Comparison of ENCODE assay signal across 19 cellular contexts in the genomic region with DNA sequence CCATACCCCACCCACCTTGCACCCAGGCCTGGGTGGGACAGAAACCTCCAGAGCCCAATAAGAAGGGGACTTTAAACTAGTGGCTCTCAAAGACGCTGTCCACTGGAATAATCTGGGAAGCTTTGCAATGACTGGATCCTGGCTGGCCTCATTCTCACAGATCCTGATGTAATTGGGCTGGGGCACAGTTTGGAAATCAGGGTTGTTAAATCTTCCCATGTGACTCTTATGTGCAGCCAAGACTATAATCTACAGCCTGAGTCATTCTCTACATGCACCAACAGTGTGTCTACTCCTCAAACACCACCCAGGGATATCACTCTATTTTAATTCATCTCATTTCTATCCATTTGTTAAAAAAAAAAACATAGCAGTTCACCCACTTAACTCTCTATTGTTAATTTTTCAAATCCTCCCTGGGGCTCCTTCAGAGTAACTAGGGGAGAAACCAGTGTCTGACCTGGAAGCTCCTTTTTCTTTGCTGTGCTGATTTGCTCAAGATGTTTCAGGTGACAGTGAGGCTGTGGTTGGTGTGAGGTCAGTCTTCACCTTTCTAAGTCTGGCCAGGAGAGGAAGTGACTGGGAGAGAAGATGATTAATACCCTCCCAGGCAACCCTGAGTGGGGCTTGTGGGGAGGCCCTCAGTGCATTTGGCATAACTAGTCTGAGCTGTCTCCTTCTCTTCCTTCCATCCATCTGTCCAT.
DNase-seq lines count a peak whose midpoint lies in the region; ATAC-seq, FAIRE-seq and TF ChIP-seq lines count a peak whose summit lies in the region.
"Had no signal": no experiment of that assay in that cellular context is flagged by ENCODE, and none has a peak within 500 bp of the region (broad histone marks: within the 10 kb centered on the region; RNA-seq: fewer than 3 reads in every experiment).

No MANE protein-coding gene starts in this region.

- ATAC-seq in GM21723 (IDR thresholded peaks at IDR 0.05; ENCODE audit: unreplicated experiment) (peak; percentile 83), RWPE2 (ENCODE audit: low read depth) (peak; percentile 77), left lung (peak; percentile 66), HG02763 (IDR thresholded peaks at IDR 0.05; ENCODE audit: unreplicated experiment) (no peak), GM18870 (IDR thresholded peaks at IDR 0.05; ENCODE audit: unreplicated experiment) (no peak)
- ATAC-seq: mucosa of descending colon, T-helper 17 cell had no signal

- intact Hi-C loops in left lung (cut with DNase I) (no loop called here), spleen (cut with DNase I; ENCODE audit: low total_unique reads) (no loop called here)

- TF ChIP-seq CTCF in GM12864 (IDR thresholded peaks at IDR 0.05; ENCODE audit: low read depth, low read length, missing control alignments): no peak
- TF ChIP-seq CTCF in RWPE2 (IDR thresholded peaks at IDR 0.05; ENCODE audit: poor library complexity, severe bottlenecking): no peak
- no peak for TF ChIP-seq CTCF in left lung (IDR thresholded peaks at IDR 0.05)
- no peak for TF ChIP-seq CTCF in spleen (IDR thresholded peaks at IDR 0.05 in 8 of 11, conservative IDR thresholded peaks at IDR 0.05 in 3 of 11)

- no peak for TF ChIP-seq POLR2A in spleen (IDR thresholded peaks at IDR 0.05)

- H3K4me3 ChIP-seq in GM12864 (ENCODE audit: low read depth, low read length) (no peak overlapping the region), RWPE2 (ENCODE audit: severe bottlenecking) (no peak overlapping the region), left lung (no peak overlapping the region), small intestine (ENCODE audit: low read depth in 1 of 2, low read length in 2 of 2) (no peak overlapping the region), spleen (no peak overlapping the region)
- H3K4me3 ChIP-seq: mucosa of descending colon, tibial artery had no signal

- H3K27ac ChIP-seq in RWPE2 (ENCODE audit: poor library complexity, severe bottlenecking) (peak overlapping the region; percentile 29), left lung (no peak overlapping the region), small intestine (ENCODE audit: low read depth in 1 of 2, low read length in 1 of 2) (no peak overlapping the region), spleen (no peak overlapping the region)
- H3K27ac ChIP-seq: parathyroid adenoma, tibial artery had no signal

- H3K4me1 ChIP-seq in RWPE2 (ENCODE audit: insufficient read depth, poor library complexity, severe bottlenecking) (no peaks in the 10 kb centered on the region), left lung (no peaks in the 10 kb centered on the region), small intestine (ENCODE audit: control insufficient read depth in 2 of 2, insufficient read depth in 1 of 2, low read depth in 1 of 2, low read length in 1 of 2) (no peaks in the 10 kb centered on the region), spleen (no peaks in the 10 kb centered on the region)
- H3K4me1 ChIP-seq: parathyroid adenoma, tibial artery had no signal

- no peaks in the 10 kb centered on the region for H3K27me3 ChIP-seq in RWPE2 (ENCODE audit: insufficient read depth, poor library complexity, severe bottlenecking)
- H3K27me3 ChIP-seq in left lung: peaks cover 0 to 1% of the 10 kb centered on the region in 2 donors
- peaks cover 0 to 2% of the 10 kb centered on the region in 2 donors for H3K27me3 ChIP-seq in small intestine (ENCODE audit: control insufficient read depth in 2 of 2, insufficient read depth in 2 of 2, low read length in 2 of 2)
- H3K27me3 ChIP-seq in spleen (replicated peaks in 1 of 7): peaks cover 0 to 12% (median 0%) of the 10 kb centered on the region in 7 donors

- FAIRE-seq in small intestine (lab: Jason Lieb, UNC): no peak

- no peaks in the 10 kb centered on the region for H3K36me3 ChIP-seq in RWPE2 (ENCODE audit: low read depth)
- H3K36me3 ChIP-seq in left lung: no peaks in the 10 kb centered on the region
- H3K36me3 ChIP-seq in small intestine (ENCODE audit: control insufficient read depth in 2 of 2, insufficient read depth in 2 of 2, low read length in 2 of 2): no peaks in the 10 kb centered on the region
- H3K36me3 ChIP-seq in spleen: no peaks in the 10 kb centered on the region
- H3K36me3 ChIP-seq: tibial artery had no signal

- DNase-seq in GM12864 (ENCODE audit: low read depth) (peak; percentile 15), RWPE2 (ENCODE audit: low spot score) (no peak), left lung (no peak), small intestine (no peak), spleen (no peak)
- DNase-seq: activated CD4-positive, alpha-beta T cell treated with anti-CD3 and anti-CD28 coated beads for 1 hour; Calu3; effector CD8-positive, alpha-beta T cell; immature natural killer cell; NCI-H2081; NCI-H82; RPMI8226; T-helper 17 cell had no signal

- no peaks in the 10 kb centered on the region for H3K9me3 ChIP-seq in RWPE2 (ENCODE audit: severe bottlenecking)
- no peaks in the 10 kb centered on the region for H3K9me3 ChIP-seq in left lung
- H3K9me3 ChIP-seq in small intestine (ENCODE audit: control insufficient read depth, low read depth): no peaks in the 10 kb centered on the region
- H3K9me3 ChIP-seq in spleen: no peaks in the 10 kb centered on the region
- H3K9me3 ChIP-seq: mucosa of descending colon, tibial artery had no signal

- 48 to 70% (median 69%) methylated on average over 1 of the region's 1 CpG for WGBS in small intestine, 3 donors
- 75 to 93% (median 83%) methylated on average over 1 of the region's 1 CpG for WGBS in spleen, 5 donors

Comparison
In these comparisons a context has a peak if more than half of its experiments do, and no peak if none do; other contexts are left out.
1. ATAC-seq: peak in GM21723 (single experiment), RWPE2 (single experiment) and left lung (single experiment); none in HG02763 (single experiment) and GM18870 (single experiment).